18 cellular contexts compared by ENCODE assay signal in the genomic region with DNA sequence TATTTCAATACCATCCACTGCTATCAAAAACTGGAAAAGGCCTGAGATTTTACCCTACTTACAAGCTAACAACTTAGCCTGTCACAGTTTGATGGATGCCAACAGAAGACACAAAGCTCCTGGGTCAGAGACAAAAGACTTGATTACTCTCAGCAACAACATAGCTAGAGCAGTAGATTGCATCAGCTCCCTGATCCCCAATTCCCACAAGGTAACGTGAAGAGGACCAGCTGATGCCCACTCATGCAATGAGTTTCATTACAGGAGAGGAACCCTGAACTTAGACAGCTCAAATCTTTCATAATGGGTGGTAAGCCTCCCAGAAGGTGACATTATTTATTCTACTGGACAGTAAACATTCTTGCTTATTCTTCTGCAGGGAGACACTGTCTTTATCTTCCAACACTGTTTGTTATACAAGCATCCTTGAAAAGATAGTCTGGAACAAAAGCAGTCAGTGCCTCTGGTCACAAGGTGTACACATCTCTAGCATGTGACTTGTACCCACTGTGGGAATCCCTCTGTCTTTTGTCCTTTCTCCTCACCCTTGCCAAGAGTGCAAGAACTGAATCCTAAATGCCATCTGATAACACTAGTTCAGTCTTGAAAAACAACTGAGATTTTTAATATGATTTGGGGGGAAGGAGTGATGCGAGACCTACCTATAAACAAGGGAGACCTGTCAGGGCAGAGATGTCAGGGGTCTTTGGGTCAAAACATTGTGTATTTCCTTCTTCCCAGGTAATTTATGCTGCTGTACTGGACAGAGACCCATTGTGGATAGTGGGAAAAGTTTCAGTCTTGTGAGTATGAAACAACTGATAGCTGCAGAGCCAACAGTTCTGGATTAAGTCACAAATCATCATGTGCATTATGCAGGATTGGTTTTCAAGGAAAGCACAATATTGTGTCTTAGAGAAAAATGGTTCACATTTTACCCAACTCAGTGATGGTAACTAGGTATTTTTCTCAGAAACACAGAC.
"Had no signal": no experiment of that assay in that cellular context is flagged by ENCODE, and none has a peak within 500 bp of the region (broad histone marks: within the 10 kb centered on the region; RNA-seq: fewer than 3 reads in every experiment).

No MANE protein-coding gene starts in this region.

- H3K36me3 ChIP-seq: prostate gland, right atrium auricular region, suprapubic skin, transverse colon had no signal

- H3K9me3 ChIP-seq: prostate gland, right atrium auricular region, suprapubic skin, transverse colon had no signal

- DNase-seq: activated CD4-positive, alpha-beta memory T cell treated with anti-CD3 and anti-CD28 coated beads, Interleukin-2, amount 10 ng/mL, durations not matched to agents 7 days and 5 days; activated CD4-positive, alpha-beta T cell treated with anti-CD3 and anti-CD28 coated beads, Interleukin-2, amount 10 ng/mL, durations not matched to agents 24 days and 14 days; activated T-cell treated with anti-CD3 and anti-CD28 coated beads, Interleukin-2, amount 50 U/mL, for 24 hours; cerebellar nuclear complex; cortex of kidney; foreskin keratinocyte; immature natural killer cell; kidney glomerular epithelial cell; left ventricle myocardium superior; mammary epithelial cell; naive thymus-derived CD8-positive, alpha-beta T cell; stimulated activated CD4-positive, alpha-beta T cell treated with anti-CD3 and anti-CD28 coated beads, Interleukin-1b, Interleukin-23, amount 100 ng/mL, for 48 hours; stimulated activated naive CD8-positive, alpha-beta T cell treated with anti-CD3 and anti-CD28 coated beads, Interleukin-15, amount 100 ng/mL, for 72 hours; transverse colon had no signal

- H3K27me3 ChIP-seq: hepatocyte, right atrium auricular region, suprapubic skin, transverse colon had no signal

- H3K4me2 ChIP-seq: hepatocyte had no signal

- H3K4me3 ChIP-seq: hepatocyte, prostate gland, right atrium auricular region, suprapubic skin, transverse colon had no signal

- H3K4me1 ChIP-seq: foreskin keratinocyte, prostate gland, right atrium auricular region, suprapubic skin, transverse colon had no signal

- H3K27ac ChIP-seq: foreskin keratinocyte, hepatocyte, prostate gland, right atrium auricular region, suprapubic skin, transverse colon had no signal
